ENCODE assay signal across 8 cellular contexts in the genomic region with DNA sequence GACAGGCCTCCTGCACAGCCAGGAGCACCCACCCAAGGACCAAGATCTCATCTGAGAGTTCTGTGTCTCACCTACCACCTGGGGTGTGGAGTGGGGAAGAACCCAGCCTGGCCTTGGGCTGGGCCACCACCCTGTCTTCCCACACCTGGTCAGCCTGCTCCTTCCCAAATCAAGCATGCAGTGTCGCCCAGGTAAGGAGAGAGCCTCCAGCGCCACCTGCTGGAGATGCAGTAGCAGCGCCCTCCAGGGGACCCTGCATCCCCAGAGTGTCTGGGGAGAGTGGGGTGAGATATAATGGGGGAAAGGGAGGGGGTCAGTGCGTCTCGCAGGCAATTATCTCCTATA. TPM values are rescaled to one million over a fixed set of nuclear protein-coding genes. Genes with fewer than 3 reads are reported as not detected.
DNase-seq lines count a peak whose midpoint lies in the region; TF ChIP-seq lines count a peak whose summit lies in the region.

No MANE protein-coding gene starts in this region.

- no peak overlapping the region for H3K4me3 Mint-ChIP-seq in neural crest cell

- POLR2A ChIA-PET in BJ (lab: Charles Lee): no interaction called here

- no peak overlapping the region for H3K27ac Mint-ChIP-seq in neural crest cell (ENCODE audit: unreplicated experiment)

- H3K27ac ChIP-seq in esophagus muscularis mucosa (replicated peaks in 1 of 4): no peak overlapping the region
- H3K27ac ChIP-seq in suprapubic skin: no peak overlapping the region

- H3K36me3 ChIP-seq in BJ (ENCODE audit: control insufficient read depth, insufficient read depth, low read length) (no peaks in the 10 kb centered on the region), esophagus muscularis mucosa (no peaks in the 10 kb centered on the region), suprapubic skin (no peaks in the 10 kb centered on the region)

- no peaks in the 10 kb centered on the region for H3K9me3 ChIP-seq in esophagus muscularis mucosa
- no peaks in the 10 kb centered on the region for H3K9me3 ChIP-seq in suprapubic skin

- TF ChIP-seq CTCF in BJ (IDR thresholded peaks at IDR 0.05; ENCODE audit: insufficient read depth, low read depth, low read length) (peak; percentile 97), esophagus muscularis mucosa (IDR thresholded peaks at IDR 0.05) (peak; percentile 65 to 85 (median 71)), neural crest cell (conservative IDR thresholded peaks at IDR 0.05) (peak; percentile 84), suprapubic skin (IDR thresholded peaks at IDR 0.05) (peak; percentile 59 to 90)

- H3K4me1 ChIP-seq in esophagus muscularis mucosa (peaks cover 0 to 9% (median 0%) of the 10 kb centered on the region in 4 donors), suprapubic skin (peaks cover 3% of the 10 kb centered on the region)

- CTCF ChIA-PET in BJ (lab: Yijun Ruan, JAX): interaction anchor here (0.8 to 3.6 kb wide), 13 partner anchors 8 to 173 kb away, joined by 3 to 22 read pairs (median 4); no protein-coding TSS in a partner anchor

- H3K27me3 ChIP-seq in BJ (ENCODE audit: control insufficient read depth, insufficient read depth, low read length) (peaks cover 14% of the 10 kb centered on the region), esophagus muscularis mucosa (peaks cover 0 to 64% (median 10%) of the 10 kb centered on the region in 4 donors), suprapubic skin (peaks cover 33% of the 10 kb centered on the region)

- H3K4me1 Mint-ChIP-seq in neural crest cell: no peaks in the 10 kb centered on the region

- intact Hi-C loops in esophagus muscularis mucosa (cut with DNase I): loop anchor here (2.0 kb wide), 1 partner anchor 55 kb away; no protein-coding TSS in a partner anchor

- TF ChIP-seq EP300 in esophagus muscularis mucosa (IDR thresholded peaks at IDR 0.05) (no peak), suprapubic skin (IDR thresholded peaks at IDR 0.05) (no peak)

- 0% methylated on average over 5 of the region's 5 CpGs for WGBS in esophagus muscularis mucosa
- 2% methylated on average over 4 of the region's 5 CpGs for WGBS in suprapubic skin

- no peak for DNase-seq in BJ (ENCODE audit: low read depth)
- DNase-seq in HCEC 1CT: peak; percentile 31
- DNase-seq in NCI-H748 (lab: John Stamatoyannopoulos, UW; ENCODE audit: unreplicated experiment): peak; percentile 59
- DNase-seq in activated CD8-positive, alpha-beta memory T cell treated with anti-CD3 and anti-CD28 coated beads, Interleukin-2, amount 50 U/mL, for 48 hours: peak; percentile 90
- DNase-seq in esophagus muscularis mucosa (ENCODE audit: extremely low spot score): no peak
- peak; percentile 60 for DNase-seq in neural crest cell (ENCODE audit: low read depth, low spot score)
- no peak for DNase-seq in suprapubic skin (ENCODE audit: low spot score in 2 of 2)
- DNase-seq in OCI-M2 (lab: John Stamatoyannopoulos, UW; ENCODE audit: unreplicated experiment): no peak

- TF ChIP-seq POLR2A in esophagus muscularis mucosa (IDR thresholded peaks at IDR 0.05; ENCODE audit: low read depth) (no peak), suprapubic skin (IDR thresholded peaks at IDR 0.05) (no peak)

- H3K9me3 Mint-ChIP-seq in neural crest cell: no peaks in the 10 kb centered on the region

- H3K4me3 ChIP-seq in BJ (ENCODE audit: low read depth, low read length): no peak overlapping the region
- no peak overlapping the region for H3K4me3 ChIP-seq in esophagus muscularis mucosa
- H3K4me3 ChIP-seq in suprapubic skin: no peak overlapping the region

- peaks cover 34% of the 10 kb centered on the region for H3K27me3 Mint-ChIP-seq in neural crest cell (ENCODE audit: low read depth)

- H3K36me3 Mint-ChIP-seq in neural crest cell (ENCODE audit: low read depth): no peaks in the 10 kb centered on the region

RNA-seq across cellular contexts. Expression of a gene that starts 32.3 kb away (rescaled TPM):
- polyA plus RNA-seq in BJ (2011; rRNA removed): 48.2 and 70.0 TPM in 2 replicates
- 30.4 and 43.0 TPM in 2 replicates for polyA minus RNA-seq in BJ (2011; rRNA and poly(A)+ RNA removed)
- total RNA-seq in esophagus muscularis mucosa: 100 to 1,000 TPM in 2 of 4 donors, 10 to 100 TPM in 2; 77.7 to 145 (median 104) TPM
- 35.0 and 39.4 TPM in 2 replicates for total RNA-seq in neural crest cell
- total RNA-seq in suprapubic skin: 10 to 100 TPM; 59.5 to 98.4 (median 78.8) TPM

RNA-seq across cellular contexts. Expression of a gene that starts 35.1 kb away (rescaled TPM):
- 0.12 and 0.38 TPM in 2 replicates for polyA plus RNA-seq in BJ (2011; rRNA removed)
- not detected in 2 replicates for polyA minus RNA-seq in BJ (2011; rRNA and poly(A)+ RNA removed)
- not detected for total RNA-seq in esophagus muscularis mucosa
- total RNA-seq in neural crest cell: not detected in 2 replicates
- total RNA-seq in suprapubic skin: not detected

RNA-seq across cellular contexts. Expression of a gene that starts 40.6 kb away (rescaled TPM):
- 528 and 851 TPM in 2 replicates for polyA plus RNA-seq in BJ (2011; rRNA removed)
- polyA minus RNA-seq in BJ (2011; rRNA and poly(A)+ RNA removed): 252 and 298 TPM in 2 replicates
- total RNA-seq in esophagus muscularis mucosa (100 to 1,000 TPM in 1 of 4 donors, 10 to 100 TPM in 3; 67.5 to 111 (median 75.0) TPM), neural crest cell (58.7 and 62.6 TPM in 2 replicates), suprapubic skin (10 to 100 TPM; 26.7 to 47.6 (median 37.7) TPM)

RNA-seq across cellular contexts. Expression of a gene that starts 46.3 kb away (rescaled TPM):
- not detected in 2 replicates for polyA plus RNA-seq in BJ (2011; rRNA removed)
- not detected in 2 replicates for polyA minus RNA-seq in BJ (2011; rRNA and poly(A)+ RNA removed)
- total RNA-seq in esophagus muscularis mucosa (1 to 10 TPM in 1 of 4 donors, not detected in 3; 1.7 TPM), neural crest cell (not detected in 2 replicates), suprapubic skin (not detected)

Comparison
In these comparisons a context has a peak if more than half of its experiments do, and no peak if none do; other contexts are left out.
1. DNase-seq: peak in HCEC 1CT (single experiment), NCI-H748 (single experiment), activated CD8-positive, alpha-beta memory T cell treated with anti-CD3 and anti-CD28 coated beads, Interleukin-2, amount 50 U/mL, for 48 hours (single experiment) and neural crest cell (single experiment); none in BJ (single experiment), esophagus muscularis mucosa (single experiment), suprapubic skin (0 of 2) and OCI-M2 (single experiment).
2. Peak in every context shown above with its lines, with median percentiles within 50 percentile points of each other: CTCF ChIP-seq.